Comparison of ENCODE assay signal across 1 cellular context in genomic region chr16:15778999-15779614, GRCh38.
TF ChIP-seq lines count a peak whose summit lies in the region.

No MANE protein-coding gene starts in this region.

TF ChIP-seq in HepG2, 621 proteins besides CTCF, POLR2A, EP300 and RAD21 (continued from another document and continues in another):
- TF ChIP-seq TERF1 (CRISPR knock-in tag; IDR thresholded peaks at IDR 0.05) (no peak), MYNN (CRISPR knock-in tag; IDR thresholded peaks at IDR 0.05; ENCODE audit: low read depth) (no peak), RFX1 (IDR thresholded peaks at IDR 0.05) (no peak), NFATC3 (CRISPR knock-in tag; IDR thresholded peaks at IDR 0.05) (no peak), ZMYM2 (CRISPR knock-in tag; IDR thresholded peaks at IDR 0.05) (peak; percentile 47; the same call in 1 of the 2 replicates), PTBP1 (IDR thresholded peaks at IDR 0.05; ENCODE audit: low read depth, low read length, poor library complexity, severe bottlenecking) (no peak), ZNF589 (CRISPR knock-in tag; conservative IDR thresholded peaks at IDR 0.05) (no peak), IKZF5 (CRISPR knock-in tag; IDR thresholded peaks at IDR 0.05) (no peak), FOSL1 (CRISPR knock-in tag; IDR thresholded peaks at IDR 0.05; ENCODE audit: borderline replicate concordance) (no peak), TMF1 (CRISPR knock-in tag; IDR thresholded peaks at IDR 0.05; ENCODE audit: low read depth) (no peak), NFAT5 (CRISPR knock-in tag; IDR thresholded peaks at IDR 0.05) (no peak), BRF2 (CRISPR knock-in tag; IDR thresholded peaks at IDR 0.05) (no peak), ZNF552 (CRISPR knock-in tag; IDR thresholded peaks at IDR 0.05; ENCODE audit: borderline replicate concordance) (no peak), NFYC (CRISPR knock-in tag; IDR thresholded peaks at IDR 0.05) (no peak), ZBTB44 (CRISPR knock-in tag; IDR thresholded peaks at IDR 0.05) (no peak), MTF2 (CRISPR knock-in tag; IDR thresholded peaks at IDR 0.05; ENCODE audit: borderline replicate concordance) (no peak), ZNF792 (CRISPR knock-in tag; IDR thresholded peaks at IDR 0.05) (no peak), PATZ1 (CRISPR knock-in tag; IDR thresholded peaks at IDR 0.05) (no peak), YY1 (IDR thresholded peaks at IDR 0.05; ENCODE audit: insufficient read depth, insufficient replicate concordance, low read depth, low read length) (no peak), GPN1 (CRISPR knock-in tag; IDR thresholded peaks at IDR 0.05; ENCODE audit: borderline replicate concordance) (no peak)
- TF ChIP-seq, protein P1, sequence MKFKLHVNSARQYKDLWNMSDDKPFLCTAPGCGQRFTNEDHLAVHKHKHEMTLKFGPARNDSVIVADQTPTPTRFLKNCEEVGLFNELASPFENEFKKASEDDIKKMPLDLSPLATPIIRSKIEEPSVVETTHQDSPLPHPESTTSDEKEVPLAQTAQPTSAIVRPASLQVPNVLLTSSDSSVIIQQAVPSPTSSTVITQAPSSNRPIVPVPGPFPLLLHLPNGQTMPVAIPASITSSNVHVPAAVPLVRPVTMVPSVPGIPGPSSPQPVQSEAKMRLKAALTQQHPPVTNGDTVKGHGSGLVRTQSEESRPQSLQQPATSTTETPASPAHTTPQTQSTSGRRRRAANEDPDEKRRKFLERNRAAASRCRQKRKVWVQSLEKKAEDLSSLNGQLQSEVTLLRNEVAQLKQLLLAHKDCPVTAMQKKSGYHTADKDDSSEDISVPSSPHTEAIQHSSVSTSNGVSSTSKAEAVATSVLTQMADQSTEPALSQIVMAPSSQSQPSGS (CRISPR knock-in tag; IDR thresholded peaks at IDR 0.05), result no peak
- TF ChIP-seq, protein P2, sequence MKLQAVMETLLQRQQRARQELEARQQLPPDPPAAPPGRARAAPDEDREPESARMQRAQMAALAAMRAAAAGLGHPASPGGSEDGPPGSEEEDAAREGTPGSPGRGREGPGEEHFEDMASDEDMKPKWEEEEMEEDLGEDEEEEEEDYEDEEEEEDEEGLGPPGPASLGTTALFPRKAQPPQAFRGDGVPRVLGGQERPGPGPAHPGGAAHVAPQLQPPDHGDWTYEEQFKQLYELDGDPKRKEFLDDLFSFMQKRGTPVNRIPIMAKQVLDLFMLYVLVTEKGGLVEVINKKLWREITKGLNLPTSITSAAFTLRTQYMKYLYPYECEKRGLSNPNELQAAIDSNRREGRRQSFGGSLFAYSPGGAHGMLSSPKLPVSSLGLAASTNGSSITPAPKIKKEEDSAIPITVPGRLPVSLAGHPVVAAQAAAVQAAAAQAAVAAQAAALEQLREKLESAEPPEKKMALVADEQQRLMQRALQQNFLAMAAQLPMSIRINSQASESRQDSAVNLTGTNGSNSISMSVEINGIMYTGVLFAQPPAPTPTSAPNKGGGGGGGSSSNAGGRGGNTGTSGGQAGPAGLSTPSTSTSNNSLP (IDR thresholded peaks at IDR 0.05; ENCODE audit: low read depth, low read length), result peak; percentile 58
- TF ChIP-seq, protein P3, sequence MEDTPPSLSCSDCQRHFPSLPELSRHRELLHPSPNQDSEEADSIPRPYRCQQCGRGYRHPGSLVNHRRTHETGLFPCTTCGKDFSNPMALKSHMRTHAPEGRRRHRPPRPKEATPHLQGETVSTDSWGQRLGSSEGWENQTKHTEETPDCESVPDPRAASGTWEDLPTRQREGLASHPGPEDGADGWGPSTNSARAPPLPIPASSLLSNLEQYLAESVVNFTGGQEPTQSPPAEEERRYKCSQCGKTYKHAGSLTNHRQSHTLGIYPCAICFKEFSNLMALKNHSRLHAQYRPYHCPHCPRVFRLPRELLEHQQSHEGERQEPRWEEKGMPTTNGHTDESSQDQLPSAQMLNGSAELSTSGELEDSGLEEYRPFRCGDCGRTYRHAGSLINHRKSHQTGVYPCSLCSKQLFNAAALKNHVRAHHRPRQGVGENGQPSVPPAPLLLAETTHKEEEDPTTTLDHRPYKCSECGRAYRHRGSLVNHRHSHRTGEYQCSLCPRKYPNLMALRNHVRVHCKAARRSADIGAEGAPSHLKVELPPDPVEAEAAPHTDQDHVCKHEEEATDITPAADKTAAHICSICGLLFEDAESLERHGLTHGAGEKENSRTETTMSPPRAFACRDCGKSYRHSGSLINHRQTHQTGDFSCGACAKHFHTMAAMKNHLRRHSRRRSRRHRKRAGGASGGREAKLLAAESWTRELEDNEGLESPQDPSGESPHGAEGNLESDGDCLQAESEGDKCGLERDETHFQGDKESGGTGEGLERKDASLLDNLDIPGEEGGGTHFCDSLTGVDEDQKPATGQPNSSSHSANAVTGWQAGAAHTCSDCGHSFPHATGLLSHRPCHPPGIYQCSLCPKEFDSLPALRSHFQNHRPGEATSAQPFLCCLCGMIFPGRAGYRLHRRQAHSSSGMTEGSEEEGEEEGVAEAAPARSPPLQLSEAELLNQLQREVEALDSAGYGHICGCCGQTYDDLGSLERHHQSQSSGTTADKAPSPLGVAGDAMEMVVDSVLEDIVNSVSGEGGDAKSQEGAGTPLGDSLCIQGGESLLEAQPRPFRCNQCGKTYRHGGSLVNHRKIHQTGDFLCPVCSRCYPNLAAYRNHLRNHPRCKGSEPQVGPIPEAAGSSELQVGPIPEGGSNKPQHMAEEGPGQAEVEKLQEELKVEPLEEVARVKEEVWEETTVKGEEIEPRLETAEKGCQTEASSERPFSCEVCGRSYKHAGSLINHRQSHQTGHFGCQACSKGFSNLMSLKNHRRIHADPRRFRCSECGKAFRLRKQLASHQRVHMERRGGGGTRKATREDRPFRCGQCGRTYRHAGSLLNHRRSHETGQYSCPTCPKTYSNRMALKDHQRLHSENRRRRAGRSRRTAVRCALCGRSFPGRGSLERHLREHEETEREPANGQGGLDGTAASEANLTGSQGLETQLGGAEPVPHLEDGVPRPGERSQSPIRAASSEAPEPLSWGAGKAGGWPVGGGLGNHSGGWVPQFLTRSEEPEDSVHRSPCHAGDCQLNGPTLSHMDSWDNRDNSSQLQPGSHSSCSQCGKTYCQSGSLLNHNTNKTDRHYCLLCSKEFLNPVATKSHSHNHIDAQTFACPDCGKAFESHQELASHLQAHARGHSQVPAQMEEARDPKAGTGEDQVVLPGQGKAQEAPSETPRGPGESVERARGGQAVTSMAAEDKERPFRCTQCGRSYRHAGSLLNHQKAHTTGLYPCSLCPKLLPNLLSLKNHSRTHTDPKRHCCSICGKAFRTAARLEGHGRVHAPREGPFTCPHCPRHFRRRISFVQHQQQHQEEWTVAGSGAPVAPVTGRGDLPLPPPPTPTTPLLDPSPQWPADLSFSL (CRISPR knock-in tag; IDR thresholded peaks at IDR 0.05), result no peak
